Comparison of ENCODE assay signal across 1 cellular context in genomic region chr19:50376166-50377050, GRCh38.
TF ChIP-seq lines count a peak whose summit lies in the region.

TSS of gene NR1H2 (plus strand) at chr19:50376457. CDS start at chr19:50377606, 1,149 bp downstream.

TF ChIP-seq in WTC11, 78 proteins besides CTCF, POLR2A, EP300 and RAD21 (continued from another document):
- TF ChIP-seq ATF3 (CRISPR knock-in tag; conservative IDR thresholded peaks at IDR 0.05): no peak
- peak; percentile 98; the same call in 1 of the 2 replicates for TF ChIP-seq ZBTB21 (CRISPR knock-in tag; IDR thresholded peaks at IDR 0.05; ENCODE audit: borderline replicate concordance)
- no peak for TF ChIP-seq HMGA2 (CRISPR knock-in tag; IDR thresholded peaks at IDR 0.05)
- no peak for TF ChIP-seq ERG (CRISPR knock-in tag; IDR thresholded peaks at IDR 0.05)
- peak; percentile 42 for TF ChIP-seq FOXP4 (CRISPR knock-in tag; IDR thresholded peaks at IDR 0.05)
- TF ChIP-seq GTF2I (CRISPR knock-in tag; conservative IDR thresholded peaks at IDR 0.05): peak; percentile 66; the same call in 1 of the 2 replicates
- peak; percentile 95 for TF ChIP-seq GABPB1 (CRISPR knock-in tag; IDR thresholded peaks at IDR 0.05)
TF ChIP-seq in WTC11: peak in this region for 16.
